ENCODE assay signal across 1 cellular context in genomic region chr4:74157743-74158560, GRCh38.
TF ChIP-seq lines count a peak whose summit lies in the region.

Gene MTHFD2L (plus strand): TSS chr4:74158118. CDS start chr4:74158139, 21 bp downstream.

TF ChIP-seq in HepG2, 621 proteins besides CTCF, POLR2A, EP300 and RAD21 (continued from another document and continues in another):
- TF ChIP-seq REST (IDR thresholded peaks at IDR 0.05; ENCODE audit: borderline replicate concordance in 1 of 2, low read depth in 1 of 2, low read length in 2 of 2): peak in 1 of 2 experiments; percentile 57; a peak in 1 of 4 replicates
- TF ChIP-seq BRF2 (CRISPR knock-in tag; IDR thresholded peaks at IDR 0.05): peak; percentile 82
- 0 out of 2 replicates have a peak, but pooled peaks have one; percentile 43 for TF ChIP-seq THRA (CRISPR knock-in tag; IDR thresholded peaks at IDR 0.05; ENCODE audit: borderline replicate concordance)
- peak; percentile 73; the same call in 1 of the 2 replicates for TF ChIP-seq ZFP90 (CRISPR knock-in tag; IDR thresholded peaks at IDR 0.05; ENCODE audit: borderline replicate concordance)
- no peak for TF ChIP-seq NPAS2 (CRISPR knock-in tag; IDR thresholded peaks at IDR 0.05; ENCODE audit: borderline replicate concordance)
- no peak for TF ChIP-seq ZNF775 (CRISPR knock-in tag; IDR thresholded peaks at IDR 0.05; ENCODE audit: borderline replicate concordance)
- peak; percentile 86 for TF ChIP-seq ZNF574 (CRISPR knock-in tag; IDR thresholded peaks at IDR 0.05)
- 0 out of 2 replicates have a peak, but pooled peaks have one; percentile 33 for TF ChIP-seq BATF2 (CRISPR knock-in tag; IDR thresholded peaks at IDR 0.05)
- peak; percentile 88 for TF ChIP-seq SAFB2 (CRISPR knock-in tag; IDR thresholded peaks at IDR 0.05; ENCODE audit: borderline replicate concordance, low read depth)
- peak; percentile 84 for TF ChIP-seq DMAP1 (CRISPR knock-in tag; IDR thresholded peaks at IDR 0.05)
- peak; percentile 61; the same call in 1 of the 2 replicates for TF ChIP-seq ZNF564 (CRISPR knock-in tag; IDR thresholded peaks at IDR 0.05)
- peak; percentile 75; the same call in 1 of the 2 replicates for TF ChIP-seq CHD2 (IDR thresholded peaks at IDR 0.05; ENCODE audit: low read depth, low read length)
- TF ChIP-seq HMGXB4 (CRISPR knock-in tag; IDR thresholded peaks at IDR 0.05; ENCODE audit: borderline replicate concordance in 1 of 2, low read depth in 1 of 2): peak; percentile 72 to 89; a peak in 3 of 4 replicates
- TF ChIP-seq ZNF292 (CRISPR knock-in tag; IDR thresholded peaks at IDR 0.05; ENCODE audit: borderline replicate concordance, low read depth): peak; percentile 70; the same call in 1 of the 2 replicates
- no peak for TF ChIP-seq ZNF207 (IDR thresholded peaks at IDR 0.05; ENCODE audit: borderline replicate concordance)
- TF ChIP-seq ETS1 (CRISPR knock-in tag; IDR thresholded peaks at IDR 0.05): no peak
- TF ChIP-seq SIN3A (IDR thresholded peaks at IDR 0.05; ENCODE audit: borderline replicate concordance, low read depth, low read length): peak; percentile 53; the same call in 1 of the 2 replicates
- TF ChIP-seq PRDM4 (CRISPR knock-in tag; IDR thresholded peaks at IDR 0.05; ENCODE audit: borderline replicate concordance): no peak
- no peak for TF ChIP-seq ZNF749 (CRISPR knock-in tag; IDR thresholded peaks at IDR 0.05; ENCODE audit: borderline replicate concordance)
- TF ChIP-seq ZNF451 (CRISPR knock-in tag; IDR thresholded peaks at IDR 0.05): 0 out of 2 replicates have a peak, but pooled peaks have one; percentile 9
- peak; percentile 57 for TF ChIP-seq MEF2D (CRISPR knock-in tag; IDR thresholded peaks at IDR 0.05)
- no peak; the same call in 1 of the 2 replicates for TF ChIP-seq POGK (CRISPR knock-in tag; conservative IDR thresholded peaks at IDR 0.05)
- no peak for TF ChIP-seq CERS6 (CRISPR knock-in tag; IDR thresholded peaks at IDR 0.05)
- no peak for TF ChIP-seq ZNF24 (IDR thresholded peaks at IDR 0.05)
- peak; percentile 58 for TF ChIP-seq ZKSCAN8 (CRISPR knock-in tag; IDR thresholded peaks at IDR 0.05; ENCODE audit: borderline replicate concordance)
- peak; percentile 72; the same call in 1 of the 3 replicates for TF ChIP-seq MXI1 (IDR thresholded peaks at IDR 0.05; ENCODE audit: borderline replicate concordance, low read depth, low read length)
- TF ChIP-seq RXRB (CRISPR knock-in tag; IDR thresholded peaks at IDR 0.05; ENCODE audit: borderline replicate concordance): peak; percentile 65
- TF ChIP-seq YEATS2 (CRISPR knock-in tag; IDR thresholded peaks at IDR 0.05; ENCODE audit: borderline replicate concordance): peak; percentile 89; the same call in 1 of the 2 replicates
- peak; percentile 95 for TF ChIP-seq HDAC1 (CRISPR knock-in tag; IDR thresholded peaks at IDR 0.05)
- no peak for TF ChIP-seq ZBTB1 (CRISPR knock-in tag; IDR thresholded peaks at IDR 0.05; ENCODE audit: borderline replicate concordance)
- TF ChIP-seq HIVEP1 (CRISPR knock-in tag; IDR thresholded peaks at IDR 0.05): peak; percentile 59; the same call in 1 of the 2 replicates
- TF ChIP-seq KAT7 (CRISPR knock-in tag; IDR thresholded peaks at IDR 0.05; ENCODE audit: borderline replicate concordance): peak; percentile 76; the same call in 1 of the 2 replicates
- peak; percentile 54 for TF ChIP-seq TGIF2 (CRISPR knock-in tag; IDR thresholded peaks at IDR 0.05)
- TF ChIP-seq GZF1 (CRISPR knock-in tag; IDR thresholded peaks at IDR 0.05): no peak; the same call in 1 of the 2 replicates
- no peak for TF ChIP-seq MNT (IDR thresholded peaks at IDR 0.05)
